ENCODE assay signal across 9 cellular contexts in genomic region chr1:154869351-154870116, GRCh38.
A peak's percentile ranks its signal among the peaks of the same experiment; 100 is the strongest.
DNase-seq lines count a peak whose midpoint lies in the region; TF ChIP-seq lines count a peak whose summit lies in the region.
"Had no signal": no experiment of that assay in that cellular context is flagged by ENCODE, and none has a peak within 500 bp of the region (broad histone marks: within the 10 kb centered on the region; RNA-seq: fewer than 3 reads in every experiment).

No MANE protein-coding gene starts in this region.

- H3K4me3 Mint-ChIP-seq in T-helper 2 cell treated with Interferon-gamma antibody and Interleukin-4, amounts not matched to agents 5 μg/mL and 100 μg/mL, for 36 hours = no peak overlapping the region
- H3K4me3 Mint-ChIP-seq: stimulated activated naive CD8-positive, alpha-beta T cell treated with anti-CD3 and anti-CD28 coated beads, Interleukin-15, Interleukin-2, amounts not matched to agents 100 ng/mL and 50 ng/mL, for 24 hours had no signal

- peaks cover 0 to 36% (median 26%) of the 10 kb centered on the region in 4 donors for H3K4me1 ChIP-seq in tibial artery

- H3K9me3 Mint-ChIP-seq in T-helper 2 cell treated with Interferon-gamma antibody and Interleukin-4, amounts not matched to agents 5 μg/mL and 100 μg/mL, for 36 hours = no peaks in the 10 kb centered on the region
- H3K9me3 Mint-ChIP-seq: stimulated activated naive CD8-positive, alpha-beta T cell treated with anti-CD3 and anti-CD28 coated beads, Interleukin-15, Interleukin-2, amounts not matched to agents 100 ng/mL and 50 ng/mL, for 24 hours had no signal

- TF ChIP-seq CTCF in tibial artery (IDR thresholded peaks at IDR 0.05) = no peak

- DNase-seq in NCI-H510A treated with DMSO at 0.1 percent for 48 hours (lab: John Stamatoyannopoulos, UW) (peak; percentile 22), NCI-H510A (lab: John Stamatoyannopoulos, UW) (no peak), kidney tubule cell (ENCODE audit: low spot score) (peak; percentile 30), tibial artery (peak in 1 of 2 donors; percentile 74), glomerular visceral epithelial cell (ENCODE audit: extremely low spot score) (no peak)
- no peak for DNase-seq in stimulated activated CD4-positive, alpha-beta T cell treated with anti-CD3 and anti-CD28 coated beads, Interleukin-4, amount 100 ng/mL, for 4 hours
- DNase-seq in T-helper 2 cell treated with Interferon-gamma antibody and Interleukin-4, amounts not matched to agents 5 μg/mL and 100 μg/mL, for 36 hours (ENCODE audit: low spot score) = no peak

- no peak overlapping the region for H3K27ac Mint-ChIP-seq in T-helper 2 cell treated with Interferon-gamma antibody and Interleukin-4, amounts not matched to agents 5 μg/mL and 100 μg/mL, for 36 hours
- H3K27ac Mint-ChIP-seq: stimulated activated naive CD8-positive, alpha-beta T cell treated with anti-CD3 and anti-CD28 coated beads, Interleukin-15, Interleukin-2, amounts not matched to agents 100 ng/mL and 50 ng/mL, for 24 hours had no signal

- no peaks in the 10 kb centered on the region for H3K36me3 Mint-ChIP-seq in T-helper 2 cell treated with Interferon-gamma antibody and Interleukin-4, amounts not matched to agents 5 μg/mL and 100 μg/mL, for 36 hours (ENCODE audit: low read depth)

- no peaks in the 10 kb centered on the region for H3K36me3 ChIP-seq in tibial artery

- peaks cover 0 to 49% of the 10 kb centered on the region in 2 donors for H3K27me3 ChIP-seq in tibial artery

- H3K27me3 Mint-ChIP-seq in T-helper 2 cell treated with Interferon-gamma antibody and Interleukin-4, amounts not matched to agents 5 μg/mL and 100 μg/mL, for 36 hours (ENCODE audit: low read depth) = peaks cover 26% of the 10 kb centered on the region

- H3K4me3 ChIP-seq in tibial artery = peak overlapping the region; percentile 35 to 42

- H3K27ac ChIP-seq in angular gyrus (ENCODE audit: low read depth, low read length) (peak overlapping the region; percentile 4), tibial artery (no peak overlapping the region)

- intact Hi-C loops in tibial artery (cut with DNase I; ENCODE audit: low total_unique reads) = no loop called here

- H3K9me3 ChIP-seq in tibial artery = no peaks in the 10 kb centered on the region

- peaks cover 15% of the 10 kb centered on the region for H3K4me1 Mint-ChIP-seq in T-helper 2 cell treated with Interferon-gamma antibody and Interleukin-4, amounts not matched to agents 5 μg/mL and 100 μg/mL, for 36 hours (ENCODE audit: low read depth)

Comparison
In these comparisons a context has a peak if more than half of its experiments do, and no peak if none do; other contexts are left out.
1. DNase-seq: peak in NCI-H510A treated with DMSO at 0.1 percent for 48 hours (single experiment) and kidney tubule cell (single experiment); none in NCI-H510A (single experiment), stimulated activated CD4-positive, alpha-beta T cell treated with anti-CD3 and anti-CD28 coated beads, Interleukin-4, amount 100 ng/mL, for 4 hours (0 of 2), T-helper 2 cell treated with Interferon-gamma antibody and Interleukin-4, amounts not matched to agents 5 μg/mL and 100 μg/mL, for 36 hours (single experiment) and glomerular visceral epithelial cell (single experiment).